12 cellular contexts compared by ENCODE assay signal in genomic region chr5:757346-757930, GRCh38. TPM values are rescaled to one million over a fixed set of nuclear protein-coding genes. Genes with fewer than 3 reads are reported as not detected.
DNase-seq lines count a peak whose midpoint lies in the region; ATAC-seq and TF ChIP-seq lines count a peak whose summit lies in the region.
"Had no signal": no experiment of that assay in that cellular context is flagged by ENCODE, and none has a peak within 500 bp of the region (broad histone marks: within the 10 kb centered on the region; RNA-seq: fewer than 3 reads in every experiment).

No MANE protein-coding gene starts in this region.

- H3K4me3 Mint-ChIP-seq in stimulated activated effector memory CD8-positive, alpha-beta T cell treated with anti-CD3 and anti-CD28 coated beads, Interleukin-12 subunit alpha, Interleukin-12 subunit beta, amount 100 ng/mL, for 72 hours: no peak overlapping the region
- H3K4me3 Mint-ChIP-seq: activated naive CD4-positive, alpha-beta T cell treated with anti-CD3 and anti-CD28 coated beads for 36 hours had no signal

- no peaks in the 10 kb centered on the region for H3K9me2 ChIP-seq in SK-N-SH

- intact Hi-C loops in colonic mucosa (cut with DNase I): loop anchor here (2.0 kb wide), 1 partner anchor 89 kb away; no protein-coding TSS in a partner anchor

- POLR2A ChIA-PET in SK-N-SH (lab: Yijun Ruan, JAX): no interaction called here

- DNase-seq in activated CD8-positive, alpha-beta memory T cell treated with anti-CD3 and anti-CD28 coated beads for 24 hours: peak; percentile 59
- no peak for DNase-seq in activated CD8-positive, alpha-beta memory T cell treated with anti-CD3 and anti-CD28 coated beads, Interleukin-2, amount 50 U/mL, for 4 hours
- DNase-seq in colonic mucosa (peak; percentile 24), SK-N-SH (no peak)
- DNase-seq in stimulated activated effector memory CD8-positive, alpha-beta T cell treated with anti-CD3 and anti-CD28 coated beads, Interleukin-12 subunit alpha, Interleukin-12 subunit beta, amount 100 ng/mL, for 72 hours (ENCODE audit: low spot score in 2 of 2): no peak
- DNase-seq: foreskin keratinocyte had no signal

- H3K27ac ChIP-seq in colonic mucosa (no peak overlapping the region), layer of hippocampus (ENCODE audit: low read depth, low read length) (peak overlapping the region; percentile 4), SK-N-SH (ENCODE audit: low read depth in 2 of 2, low read length in 1 of 2) (no peak overlapping the region)
- H3K27ac ChIP-seq: foreskin keratinocyte, pancreas, thoracic aorta had no signal

- H3K36me3 ChIP-seq in colonic mucosa: no peaks in the 10 kb centered on the region
- no peaks in the 10 kb centered on the region for H3K36me3 ChIP-seq in SK-N-SH (replicated peaks in 1 of 2; ENCODE audit: control insufficient read depth in 1 of 2, insufficient read depth in 2 of 2, low read length in 1 of 2)
- H3K36me3 ChIP-seq: pancreas, thoracic aorta had no signal

- TF ChIP-seq CTCF in colonic mucosa (IDR thresholded peaks at IDR 0.05): no peak
- no peak for TF ChIP-seq CTCF in SK-N-SH (IDR thresholded peaks at IDR 0.05)

- no peak overlapping the region for H2AFZ ChIP-seq in SK-N-SH (ENCODE audit: low read depth)

- peak overlapping the region; percentile 62 for H3K27ac Mint-ChIP-seq in stimulated activated effector memory CD8-positive, alpha-beta T cell treated with anti-CD3 and anti-CD28 coated beads, Interleukin-12 subunit alpha, Interleukin-12 subunit beta, amount 100 ng/mL, for 72 hours
- H3K27ac Mint-ChIP-seq: activated naive CD4-positive, alpha-beta T cell treated with anti-CD3 and anti-CD28 coated beads for 36 hours had no signal

- H3K9me3 Mint-ChIP-seq in stimulated activated effector memory CD8-positive, alpha-beta T cell treated with anti-CD3 and anti-CD28 coated beads, Interleukin-12 subunit alpha, Interleukin-12 subunit beta, amount 100 ng/mL, for 72 hours: no peaks in the 10 kb centered on the region
- H3K9me3 Mint-ChIP-seq: activated naive CD4-positive, alpha-beta T cell treated with anti-CD3 and anti-CD28 coated beads for 36 hours had no signal

- H3K4me2 ChIP-seq in SK-N-SH: no peak overlapping the region

- H3K4me1 ChIP-seq in colonic mucosa (peaks cover 21% of the 10 kb centered on the region), SK-N-SH (ENCODE audit: control insufficient read depth in 1 of 2, insufficient read depth in 2 of 2, low read depth in 1 of 2, low read length in 1 of 2) (peaks cover 0 to 16% of the 10 kb centered on the region in 2 experiments; a peak in 1 of 4 replicates)
- H3K4me1 ChIP-seq: foreskin keratinocyte had no signal

- H4K20me1 ChIP-seq in SK-N-SH (ENCODE audit: insufficient read depth): no peaks in the 10 kb centered on the region

- ATAC-seq in stimulated activated effector memory CD8-positive, alpha-beta T cell treated with anti-CD3 and anti-CD28 coated beads, Interleukin-12 subunit alpha, Interleukin-12 subunit beta, amount 100 ng/mL, for 72 hours: no peak
- no peak for ATAC-seq in HG03457 (IDR thresholded peaks at IDR 0.05; ENCODE audit: unreplicated experiment)
- no peak for ATAC-seq in HG03280 (IDR thresholded peaks at IDR 0.05; ENCODE audit: unreplicated experiment)

- no peaks in the 10 kb centered on the region for H3F3A ChIP-seq in SK-N-SH (replicated peaks; ENCODE audit: insufficient read depth)

- H3K4me1 Mint-ChIP-seq in stimulated activated effector memory CD8-positive, alpha-beta T cell treated with anti-CD3 and anti-CD28 coated beads, Interleukin-12 subunit alpha, Interleukin-12 subunit beta, amount 100 ng/mL, for 72 hours: peaks cover 45% of the 10 kb centered on the region

- no peaks in the 10 kb centered on the region for H3K79me2 ChIP-seq in SK-N-SH (ENCODE audit: insufficient read depth)

- H3K4me3 ChIP-seq in colonic mucosa (no peak overlapping the region), SK-N-SH (ENCODE audit: low read depth in 2 of 2, low read length in 1 of 2) (no peak overlapping the region)
- H3K4me3 ChIP-seq: pancreas, thoracic aorta had no signal

- H3K9me3 ChIP-seq in colonic mucosa (no peaks in the 10 kb centered on the region), SK-N-SH (no peaks in the 10 kb centered on the region)
- H3K9me3 ChIP-seq: pancreas, thoracic aorta had no signal

- 57% methylated on average over 15 of the region's 15 CpGs for WGBS in SK-N-SH (ENCODE audit: low lambda C conversion rate)

- no peaks in the 10 kb centered on the region for H3K27me3 ChIP-seq in colonic mucosa
- H3K27me3 ChIP-seq in layer of hippocampus (ENCODE audit: control insufficient read depth, insufficient read depth, low read length): no peaks in the 10 kb centered on the region
- no peaks in the 10 kb centered on the region; the same call in 1 of the 2 replicates for H3K27me3 ChIP-seq in SK-N-SH (ENCODE audit: insufficient read depth)
- H3K27me3 ChIP-seq: pancreas had no signal

- CTCF ChIA-PET in SK-N-SH (lab: Yijun Ruan, JAX): interaction anchor here (0.7 to 2.1 kb wide), 4 partner anchors 39 to 89 kb away, joined by 3 to 7 read pairs (median 4); no protein-coding TSS in a partner anchor

- TF ChIP-seq EP300 in SK-N-SH (IDR thresholded peaks at IDR 0.05; ENCODE audit: borderline replicate concordance in 1 of 2, low read depth in 1 of 2, low read length in 1 of 2): no peak

- no peak for TF ChIP-seq RAD21 in SK-N-SH (IDR thresholded peaks at IDR 0.05; ENCODE audit: low read length)

- H3K36me3 Mint-ChIP-seq in stimulated activated effector memory CD8-positive, alpha-beta T cell treated with anti-CD3 and anti-CD28 coated beads, Interleukin-12 subunit alpha, Interleukin-12 subunit beta, amount 100 ng/mL, for 72 hours: peaks cover 10% of the 10 kb centered on the region

- H3K9ac ChIP-seq in colonic mucosa (ENCODE audit: low read depth in 2 of 2, low read length in 2 of 2) (peak overlapping the region in 1 of 2 donors; percentile 48), SK-N-SH (no peak overlapping the region)

TF ChIP-seq in SK-N-SH, 30 proteins besides CTCF, POLR2A, EP300 and RAD21:
- no peak for TF ChIP-seq ZBTB33 (IDR thresholded peaks at IDR 0.05; ENCODE audit: borderline replicate concordance, low read depth)
- no peak for TF ChIP-seq POLR2AphosphoS5 (IDR thresholded peaks at IDR 0.05; ENCODE audit: low read depth, low read length)
- TF ChIP-seq JUND (IDR thresholded peaks at IDR 0.05): no peak
- no peak for TF ChIP-seq RXRA (IDR thresholded peaks at IDR 0.05; ENCODE audit: borderline replicate concordance, low read depth)

RNA-seq across cellular contexts. Expression of gene ZDHHC11B, which starts 27.1 kb away (rescaled TPM):
- total RNA-seq in colonic mucosa: 1 to 10 TPM; 1.4 to 2.4 TPM
- polyA plus RNA-seq in SK-N-SH (2012; rRNA removed): not detected in 2 replicates
- 0.01 TPM in 1 of 2 replicates, not detected in the other for polyA plus RNA-seq in SK-N-SH (2012; cell fraction: cytosol; rRNA removed)
- polyA plus RNA-seq in SK-N-SH (2012; cell fraction: nucleus; rRNA removed): 0.05 and 0.17 TPM in 2 replicates
- total RNA-seq: activated naive CD4-positive, alpha-beta T cell treated with anti-CD3 and anti-CD28 coated beads for 36 hours; foreskin keratinocyte had no signal
- polyA plus RNA-seq: foreskin keratinocyte had no signal

Comparison
In these comparisons a context has a peak if more than half of its experiments do, and no peak if none do; other contexts are left out.
1. DNase-seq: peak in activated CD8-positive, alpha-beta memory T cell treated with anti-CD3 and anti-CD28 coated beads for 24 hours (single experiment) and colonic mucosa (single experiment); none in activated CD8-positive, alpha-beta memory T cell treated with anti-CD3 and anti-CD28 coated beads, Interleukin-2, amount 50 U/mL, for 4 hours (single experiment), stimulated activated effector memory CD8-positive, alpha-beta T cell treated with anti-CD3 and anti-CD28 coated beads, Interleukin-12 subunit alpha, Interleukin-12 subunit beta, amount 100 ng/mL, for 72 hours (0 of 2) and SK-N-SH (single experiment).